Comparison of ENCODE assay signal across 9 cellular contexts in genomic region chr9:133619791-133620190, GRCh38. TPM values are rescaled to one million over a fixed set of nuclear protein-coding genes. Genes with fewer than 3 reads are reported as not detected.
DNase-seq lines count a peak whose midpoint lies in the region; ATAC-seq, FAIRE-seq and TF ChIP-seq lines count a peak whose summit lies in the region.
"Had no signal": no experiment of that assay in that cellular context is flagged by ENCODE, and none has a peak within 500 bp of the region (broad histone marks: within the 10 kb centered on the region; RNA-seq: fewer than 3 reads in every experiment).

No MANE protein-coding gene starts in this region.

- H3K4me3 Mint-ChIP-seq in activated naive CD8-positive, alpha-beta T cell treated with anti-CD3 and anti-CD28 coated beads, Interleukin-2, amount 10 ng/mL, durations not matched to agents 7 days and 5 days = peak overlapping the region; percentile 50

- TF ChIP-seq CTCF in GM12865 (IDR thresholded peaks at IDR 0.05; ENCODE audit: insufficient read depth, low read depth, low read length, missing control alignments) (no peak), D721Med (IDR thresholded peaks at IDR 0.05; ENCODE audit: insufficient read depth, missing control alignments) (no peak)

- POLR2A ChIA-PET in activated naive CD8-positive, alpha-beta T cell treated with anti-CD3 and anti-CD28 coated beads, Interleukin-2, amount 10 ng/mL, durations not matched to agents 7 days and 5 days (lab: Charles Lee) = no interaction called here

- no peak for FAIRE-seq in D721Med (lab: Jason Lieb, UNC)
- FAIRE-seq: endometrium had no signal

- H3K4me3 ChIP-seq in GM12865 (ENCODE audit: low read depth, low read length) = no peak overlapping the region

- peak; percentile 80 for ATAC-seq in activated naive CD8-positive, alpha-beta T cell treated with anti-CD3 and anti-CD28 coated beads, Interleukin-2, amount 10 ng/mL, durations not matched to agents 7 days and 5 days (ENCODE audit: low read depth)
- ATAC-seq in HG02571 (IDR thresholded peaks at IDR 0.05; ENCODE audit: unreplicated experiment) = no peak

- DNase-seq in GM12865 (ENCODE audit: low read depth) (peak; percentile 19), T-helper 2 cell (peak in 4 of 5 experiments; percentile 8 to 66 (median 38)), NCI-H1436 treated with DMSO at 0.1 percent for 48 hours (lab: John Stamatoyannopoulos, UW) (no peak), HUDEP-2 (lab: John Stamatoyannopoulos, UW; ENCODE audit: unreplicated experiment in 76 of 76) (no peak), D721Med (ENCODE audit: insufficient read length, low spot score) (no peak)
- DNase-seq in activated naive CD8-positive, alpha-beta T cell treated with anti-CD3 and anti-CD28 coated beads, Interleukin-2, amount 10 ng/mL, durations not matched to agents 7 days and 5 days = peak; percentile 72
- DNase-seq in stimulated activated CD4-positive, alpha-beta T cell treated with anti-CD3 and anti-CD28 coated beads, Interleukin-4, amount 100 ng/mL, for 4 hours = peak; percentile 32 to 71

- H3K27ac Mint-ChIP-seq in activated naive CD8-positive, alpha-beta T cell treated with anti-CD3 and anti-CD28 coated beads, Interleukin-2, amount 10 ng/mL, durations not matched to agents 7 days and 5 days = peak overlapping the region; percentile 1

- H3K36me3 Mint-ChIP-seq in activated naive CD8-positive, alpha-beta T cell treated with anti-CD3 and anti-CD28 coated beads, Interleukin-2, amount 10 ng/mL, durations not matched to agents 7 days and 5 days = peaks cover 3% of the 10 kb centered on the region

- H3K4me1 Mint-ChIP-seq in activated naive CD8-positive, alpha-beta T cell treated with anti-CD3 and anti-CD28 coated beads, Interleukin-2, amount 10 ng/mL, durations not matched to agents 7 days and 5 days = peaks cover 31% of the 10 kb centered on the region

- H3K9me3 Mint-ChIP-seq in activated naive CD8-positive, alpha-beta T cell treated with anti-CD3 and anti-CD28 coated beads, Interleukin-2, amount 10 ng/mL, durations not matched to agents 7 days and 5 days = peaks cover 5% of the 10 kb centered on the region

- peaks cover 14% of the 10 kb centered on the region for H3K27me3 Mint-ChIP-seq in activated naive CD8-positive, alpha-beta T cell treated with anti-CD3 and anti-CD28 coated beads, Interleukin-2, amount 10 ng/mL, durations not matched to agents 7 days and 5 days

RNA-seq across cellular contexts. Expression of gene FAM163B, which starts 10.6 kb away (rescaled TPM):
- not detected for total RNA-seq in activated naive CD8-positive, alpha-beta T cell treated with anti-CD3 and anti-CD28 coated beads, Interleukin-2, amount 10 ng/mL, durations not matched to agents 7 days and 5 days

RNA-seq across cellular contexts. Expression of gene DBH, which starts 16.4 kb away (rescaled TPM):
- not detected for total RNA-seq in activated naive CD8-positive, alpha-beta T cell treated with anti-CD3 and anti-CD28 coated beads, Interleukin-2, amount 10 ng/mL, durations not matched to agents 7 days and 5 days

Comparison
In these comparisons a context has a peak if more than half of its experiments do, and no peak if none do; other contexts are left out.
1. DNase-seq: peak in GM12865 (single experiment), T-helper 2 cell (4 of 5), activated naive CD8-positive, alpha-beta T cell treated with anti-CD3 and anti-CD28 coated beads, Interleukin-2, amount 10 ng/mL, durations not matched to agents 7 days and 5 days (single experiment) and stimulated activated CD4-positive, alpha-beta T cell treated with anti-CD3 and anti-CD28 coated beads, Interleukin-4, amount 100 ng/mL, for 4 hours (2 of 2); none in NCI-H1436 treated with DMSO at 0.1 percent for 48 hours (single experiment), HUDEP-2 (0 of 76) and D721Med (single experiment).